ENCODE assay signal across 11 cellular contexts in genomic region chr3:44996556-44996969, GRCh38. TPM values are rescaled to one million over a fixed set of nuclear protein-coding genes. Genes with fewer than 3 reads are reported as not detected.
DNase-seq lines count a peak whose midpoint lies in the region; ATAC-seq and TF ChIP-seq lines count a peak whose summit lies in the region.
"Had no signal": no experiment of that assay in that cellular context is flagged by ENCODE, and none has a peak within 500 bp of the region (broad histone marks: within the 10 kb centered on the region; RNA-seq: fewer than 3 reads in every experiment).

No MANE protein-coding gene starts in this region.

- 70 to 76% methylated on average over 3 of the region's 3 CpGs for WGBS in gastroesophageal sphincter (ENCODE audit: low coverage in 1 of 2), 2 donors
- WGBS in heart right ventricle, 2 donors, result 81 to 90% methylated on average over 3 of the region's 3 CpGs

- H3K9ac ChIP-seq in adipocyte (ENCODE audit: low read length), result peak overlapping the region; percentile 63

- H3K4me1 ChIP-seq in adipocyte (ENCODE audit: control insufficient read depth, insufficient read depth, low read length) (peaks cover 47% of the 10 kb centered on the region), gastroesophageal sphincter (peaks cover 0 to 28% (median 6%) of the 10 kb centered on the region in 3 donors), heart right ventricle (peaks cover 12 to 47% (median 29%) of the 10 kb centered on the region in 9 donors)

- H3K9me3 ChIP-seq in adipocyte (ENCODE audit: control insufficient read depth, low read length) (no peaks in the 10 kb centered on the region), gastroesophageal sphincter (no peaks in the 10 kb centered on the region), heart right ventricle (no peaks in the 10 kb centered on the region)

- H3K27me3 Mint-ChIP-seq in osteocyte (ENCODE audit: unreplicated experiment), result no peaks in the 10 kb centered on the region
- H3K27me3 Mint-ChIP-seq: natural killer cell treated with Interleukin-12 subunit alpha and Interleukin-12 subunit beta and Interleukin-15 and Interleukin-18, amount 100 ng/mL, for 72 hours had no signal

- H3K27me3 ChIP-seq in adipocyte (replicated peaks; ENCODE audit: control insufficient read depth, insufficient read depth, low read length) (no peaks in the 10 kb centered on the region), gastroesophageal sphincter (no peaks in the 10 kb centered on the region), heart right ventricle (no peaks in the 10 kb centered on the region)

- H3K27ac ChIP-seq in gastroesophageal sphincter (no peak overlapping the region), heart right ventricle (no peak overlapping the region)

- peak; percentile 61 for ATAC-seq in HG02759 (IDR thresholded peaks at IDR 0.05; ENCODE audit: unreplicated experiment)
- ATAC-seq in gastroesophageal sphincter, result no peak
- ATAC-seq in HG02588 (IDR thresholded peaks at IDR 0.05; ENCODE audit: unreplicated experiment), result no peak
- ATAC-seq in heart right ventricle, result no peak
- ATAC-seq: CD8-positive, alpha-beta T cell; natural killer cell treated with Interleukin-12 subunit alpha and Interleukin-12 subunit beta and Interleukin-15 and Interleukin-18, amount 100 ng/mL, for 72 hours had no signal

- POLR2A ChIA-PET in GM10248 (lab: Yijun Ruan, JAX), result no interaction called here

- TF ChIP-seq CTCF in GM10248 (IDR thresholded peaks at IDR 0.05; ENCODE audit: control extremely low read depth, extremely low read depth, low read depth, missing control alignments), result no peak
- no peak for TF ChIP-seq CTCF in osteocyte (IDR thresholded peaks at IDR 0.05)
- no peak for TF ChIP-seq CTCF in gastroesophageal sphincter (IDR thresholded peaks at IDR 0.05)
- TF ChIP-seq CTCF in heart right ventricle (IDR thresholded peaks at IDR 0.05), result no peak

- no peaks in the 10 kb centered on the region for H3K9me3 Mint-ChIP-seq in osteocyte (ENCODE audit: unreplicated experiment)
- H3K9me3 Mint-ChIP-seq: CD8-positive, alpha-beta T cell; natural killer cell treated with Interleukin-12 subunit alpha and Interleukin-12 subunit beta and Interleukin-15 and Interleukin-18, amount 100 ng/mL, for 72 hours had no signal

- no peak overlapping the region for H3K4me3 ChIP-seq in adipocyte (ENCODE audit: low read length)
- H3K4me3 ChIP-seq in gastroesophageal sphincter, result no peak overlapping the region
- no peak overlapping the region for H3K4me3 ChIP-seq in heart right ventricle

- H3K36me3 ChIP-seq in adipocyte (ENCODE audit: control insufficient read depth, insufficient read depth, low read length, severe bottlenecking), result peaks cover 53% of the 10 kb centered on the region
- peaks cover 0 to 77% of the 10 kb centered on the region in 2 donors for H3K36me3 ChIP-seq in gastroesophageal sphincter
- peaks cover 0 to 70% (median 19%) of the 10 kb centered on the region in 9 donors for H3K36me3 ChIP-seq in heart right ventricle

- H3K36me3 Mint-ChIP-seq in osteocyte (ENCODE audit: unreplicated experiment), result peaks cover 35% of the 10 kb centered on the region

- intact Hi-C loops in heart right ventricle (cut with DNase I), result no loop called here

- TF ChIP-seq POLR2A in gastroesophageal sphincter (IDR thresholded peaks at IDR 0.05), result no peak

- peaks cover 42% of the 10 kb centered on the region for H3K4me1 Mint-ChIP-seq in osteocyte (ENCODE audit: unreplicated experiment)

- no peak for TF ChIP-seq EP300 in gastroesophageal sphincter (IDR thresholded peaks at IDR 0.05)

- peak overlapping the region; percentile 91 for H3K27ac Mint-ChIP-seq in osteocyte (ENCODE audit: unreplicated experiment)
- H3K27ac Mint-ChIP-seq: CD8-positive, alpha-beta T cell had no signal

- CTCF ChIA-PET in GM10248 (lab: Yijun Ruan, JAX), result interaction anchor here (1.1 to 3.0 kb wide), 3 partner anchors 9 to 44 kb away, joined by 3 to 13 read pairs (median 3); no protein-coding TSS in a partner anchor

- DNase-seq in GM10248 (ENCODE audit: extremely low spot score) (peak; percentile 24), adipocyte (ENCODE audit: low read depth) (no peak), osteocyte (ENCODE audit: extremely low spot score, unreplicated experiment) (no peak), putamen (ENCODE audit: low spot score) (no peak), heart right ventricle (no peak)
- DNase-seq: CD8-positive, alpha-beta T cell; NCI-H526 had no signal

- no peak overlapping the region for H3K4me3 Mint-ChIP-seq in osteocyte (ENCODE audit: unreplicated experiment)
- H3K4me3 Mint-ChIP-seq: CD8-positive, alpha-beta T cell; natural killer cell treated with Interleukin-12 subunit alpha and Interleukin-12 subunit beta and Interleukin-15 and Interleukin-18, amount 100 ng/mL, for 72 hours had no signal

RNA-seq across cellular contexts. Expression of gene EXOSC7, which starts 20.5 kb away (rescaled TPM):
- total RNA-seq in osteocyte, result 36.7 and 39.8 TPM in 2 replicates
- total RNA-seq in gastroesophageal sphincter, result 10 to 100 TPM; 40.6 to 52.8 (median 46.0) TPM
- total RNA-seq in heart right ventricle, result 10 to 100 TPM; 24.2 to 35.4 (median 31.5) TPM
- 10 to 100 TPM; 32.8 to 39.9 TPM for polyA plus RNA-seq in heart right ventricle

RNA-seq across cellular contexts. Expression of gene ZDHHC3, which starts 20.6 kb away (rescaled TPM):
- total RNA-seq in osteocyte (90.3 and 96.6 TPM in 2 replicates), gastroesophageal sphincter (10 to 100 TPM; 66.6 to 91.2 (median 78.5) TPM), heart right ventricle (10 to 100 TPM; 35.0 to 52.2 (median 43.1) TPM)
- 10 to 100 TPM; 19.0 to 30.7 TPM for polyA plus RNA-seq in heart right ventricle

RNA-seq across cellular contexts. Expression of gene CLEC3B, which starts 29.5 kb away (rescaled TPM):
- total RNA-seq in osteocyte, result 166 and 181 TPM in 2 replicates
- 100 to 1,000 TPM in 1 of 4 donors, 10 to 100 TPM in 3; 20.4 to 127 (median 77.6) TPM for total RNA-seq in gastroesophageal sphincter
- 10 to 100 TPM; 34.8 to 72.9 (median 54.3) TPM for total RNA-seq in heart right ventricle
- 100 to 1,000 TPM; 179 to 355 TPM for polyA plus RNA-seq in heart right ventricle
- total RNA-seq: natural killer cell treated with Interleukin-12 subunit alpha and Interleukin-12 subunit beta and Interleukin-15 and Interleukin-18, amount 100 ng/mL, for 72 hours had no signal
